ENCODE assay signal across 1 cellular context in the genomic region with DNA sequence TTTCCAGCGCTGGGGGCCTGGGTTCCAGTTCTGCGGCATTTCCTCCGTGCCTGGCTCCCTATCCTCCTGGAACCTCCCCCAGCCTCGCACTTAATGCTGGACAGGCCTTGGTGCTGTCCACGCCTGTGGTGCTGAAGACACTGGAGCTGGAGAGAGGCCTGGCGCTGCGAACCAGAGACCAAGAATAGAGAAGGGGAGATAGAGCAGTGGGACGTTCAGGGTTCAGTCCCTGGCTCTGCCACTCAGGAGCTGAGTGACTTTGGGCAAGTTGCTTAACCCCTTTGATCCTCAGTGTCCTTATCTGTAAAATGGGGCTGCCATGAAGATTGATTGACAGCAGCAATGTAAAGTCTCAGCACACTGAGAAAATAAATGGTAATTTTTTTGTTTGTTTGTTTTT.
TF ChIP-seq lines count a peak whose summit lies in the region.

No MANE protein-coding gene starts in this region.

TF ChIP-seq in HepG2, 621 proteins besides CTCF, POLR2A, EP300 and RAD21 (continued from another document and continues in another):
- TF ChIP-seq AGO2 (optimal IDR thresholded peaks at IDR 0.05; ENCODE audit: low read depth, low read length) (no peak), ZNF577 (CRISPR knock-in tag; IDR thresholded peaks at IDR 0.05; ENCODE audit: borderline replicate concordance, low read depth) (no peak), IKZF1 (IDR thresholded peaks at IDR 0.05) (no peak), RFX5 (IDR thresholded peaks at IDR 0.05; ENCODE audit: low read depth, low read length) (no peak), MXD4 (CRISPR knock-in tag; IDR thresholded peaks at IDR 0.05) (peak; percentile 70; the same call in 1 of the 2 replicates), TP53 (CRISPR knock-in tag; conservative IDR thresholded peaks at IDR 0.05) (peak; percentile 91), MIER3 (CRISPR knock-in tag; IDR thresholded peaks at IDR 0.05; ENCODE audit: borderline replicate concordance) (peak; percentile 85; the same call in 1 of the 2 replicates), ZNF205 (CRISPR knock-in tag; IDR thresholded peaks at IDR 0.05) (peak; percentile 93), PCBP1 (IDR thresholded peaks at IDR 0.05; ENCODE audit: borderline replicate concordance, low read depth, low read length) (no peak), POLR2AphosphoS5 (IDR thresholded peaks at IDR 0.05; ENCODE audit: low read depth, low read length) (no peak), STAT5B (CRISPR knock-in tag; IDR thresholded peaks at IDR 0.05) (peak; percentile 99), ZFP36L2 (CRISPR knock-in tag; IDR thresholded peaks at IDR 0.05) (peak; percentile 99), ZNF160 (CRISPR knock-in tag; IDR thresholded peaks at IDR 0.05) (peak; percentile 81; the same call in 1 of the 2 replicates), SETDB1 (CRISPR knock-in tag; IDR thresholded peaks at IDR 0.05; ENCODE audit: borderline replicate concordance) (no peak), ZNF3 (CRISPR knock-in tag; IDR thresholded peaks at IDR 0.05) (peak; percentile 88), ZNF883 (CRISPR knock-in tag; IDR thresholded peaks at IDR 0.05; ENCODE audit: not compliant biosample characterization) (peak; percentile 78), XRCC5 (optimal IDR thresholded peaks at IDR 0.05; ENCODE audit: low read length) (peak; percentile 48), KLF9 (CRISPR knock-in tag; IDR thresholded peaks at IDR 0.05; ENCODE audit: low read depth) (peak; percentile 91; the same call in 1 of the 2 replicates), ZNF251 (CRISPR knock-in tag; IDR thresholded peaks at IDR 0.05) (no peak), SMAD1 (CRISPR knock-in tag; IDR thresholded peaks at IDR 0.05; ENCODE audit: borderline replicate concordance, low read depth) (no peak), ATRX (CRISPR knock-in tag; IDR thresholded peaks at IDR 0.05; ENCODE audit: borderline replicate concordance) (no peak), RNF2 (conservative IDR thresholded peaks at IDR 0.05; ENCODE audit: low read depth) (no peak), CBX2 (IDR thresholded peaks at IDR 0.05; ENCODE audit: low read depth, low read length) (no peak), CBX2 (CRISPR knock-in tag; IDR thresholded peaks at IDR 0.05; ENCODE audit: low read depth) (no peak), MEIS1 (CRISPR knock-in tag; IDR thresholded peaks at IDR 0.05; ENCODE audit: borderline replicate concordance) (0 out of 2 replicates have a peak, but pooled peaks have one; percentile 61), GTF2F1 (IDR thresholded peaks at IDR 0.05; ENCODE audit: low read length) (no peak), SNAI1 (CRISPR knock-in tag; IDR thresholded peaks at IDR 0.05; ENCODE audit: borderline replicate concordance) (no peak), MBNL3 (CRISPR knock-in tag; conservative IDR thresholded peaks at IDR 0.05) (no peak), ZFP62 (CRISPR knock-in tag; IDR thresholded peaks at IDR 0.05) (no peak), ARNT (IDR thresholded peaks at IDR 0.05) (no peak), PTBP1 (IDR thresholded peaks at IDR 0.05; ENCODE audit: low read depth, low read length, poor library complexity, severe bottlenecking) (no peak), ZNF703 (CRISPR knock-in tag; IDR thresholded peaks at IDR 0.05; ENCODE audit: borderline replicate concordance) (no peak), PPARG (CRISPR knock-in tag; conservative IDR thresholded peaks at IDR 0.05) (peak; percentile 72), NRL (CRISPR knock-in tag; IDR thresholded peaks at IDR 0.05; ENCODE audit: borderline replicate concordance) (peak; percentile 74; the same call in 1 of the 2 replicates), DR1 (CRISPR knock-in tag; IDR thresholded peaks at IDR 0.05) (peak; percentile 32; the same call in 1 of the 2 replicates), SOX5 (CRISPR knock-in tag; IDR thresholded peaks at IDR 0.05; ENCODE audit: borderline replicate concordance) (peak; percentile 63; the same call in 1 of the 2 replicates), CENPT (CRISPR knock-in tag; IDR thresholded peaks at IDR 0.05; ENCODE audit: low read depth) (peak; percentile 88), ZNF446 (CRISPR knock-in tag; IDR thresholded peaks at IDR 0.05) (peak; percentile 76; the same call in 1 of the 2 replicates), ZNF34 (CRISPR knock-in tag; IDR thresholded peaks at IDR 0.05; ENCODE audit: borderline replicate concordance) (no peak), ZNF546 (CRISPR knock-in tag; conservative IDR thresholded peaks at IDR 0.05) (no peak)
- TF ChIP-seq, protein P1, sequence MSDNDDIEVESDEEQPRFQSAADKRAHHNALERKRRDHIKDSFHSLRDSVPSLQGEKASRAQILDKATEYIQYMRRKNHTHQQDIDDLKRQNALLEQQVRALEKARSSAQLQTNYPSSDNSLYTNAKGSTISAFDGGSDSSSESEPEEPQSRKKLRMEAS (IDR thresholded peaks at IDR 0.05): no peak
- TF ChIP-seq, protein P2, sequence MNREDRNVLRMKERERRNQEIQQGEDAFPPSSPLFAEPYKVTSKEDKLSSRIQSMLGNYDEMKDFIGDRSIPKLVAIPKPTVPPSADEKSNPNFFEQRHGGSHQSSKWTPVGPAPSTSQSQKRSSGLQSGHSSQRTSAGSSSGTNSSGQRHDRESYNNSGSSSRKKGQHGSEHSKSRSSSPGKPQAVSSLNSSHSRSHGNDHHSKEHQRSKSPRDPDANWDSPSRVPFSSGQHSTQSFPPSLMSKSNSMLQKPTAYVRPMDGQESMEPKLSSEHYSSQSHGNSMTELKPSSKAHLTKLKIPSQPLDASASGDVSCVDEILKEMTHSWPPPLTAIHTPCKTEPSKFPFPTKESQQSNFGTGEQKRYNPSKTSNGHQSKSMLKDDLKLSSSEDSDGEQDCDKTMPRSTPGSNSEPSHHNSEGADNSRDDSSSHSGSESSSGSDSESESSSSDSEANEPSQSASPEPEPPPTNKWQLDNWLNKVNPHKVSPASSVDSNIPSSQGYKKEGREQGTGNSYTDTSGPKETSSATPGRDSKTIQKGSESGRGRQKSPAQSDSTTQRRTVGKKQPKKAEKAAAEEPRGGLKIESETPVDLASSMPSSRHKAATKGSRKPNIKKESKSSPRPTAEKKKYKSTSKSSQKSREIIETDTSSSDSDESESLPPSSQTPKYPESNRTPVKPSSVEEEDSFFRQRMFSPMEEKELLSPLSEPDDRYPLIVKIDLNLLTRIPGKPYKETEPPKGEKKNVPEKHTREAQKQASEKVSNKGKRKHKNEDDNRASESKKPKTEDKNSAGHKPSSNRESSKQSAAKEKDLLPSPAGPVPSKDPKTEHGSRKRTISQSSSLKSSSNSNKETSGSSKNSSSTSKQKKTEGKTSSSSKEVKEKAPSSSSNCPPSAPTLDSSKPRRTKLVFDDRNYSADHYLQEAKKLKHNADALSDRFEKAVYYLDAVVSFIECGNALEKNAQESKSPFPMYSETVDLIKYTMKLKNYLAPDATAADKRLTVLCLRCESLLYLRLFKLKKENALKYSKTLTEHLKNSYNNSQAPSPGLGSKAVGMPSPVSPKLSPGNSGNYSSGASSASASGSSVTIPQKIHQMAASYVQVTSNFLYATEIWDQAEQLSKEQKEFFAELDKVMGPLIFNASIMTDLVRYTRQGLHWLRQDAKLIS (CRISPR knock-in tag; IDR thresholded peaks at IDR 0.05): no peak
- TF ChIP-seq, protein P3, sequence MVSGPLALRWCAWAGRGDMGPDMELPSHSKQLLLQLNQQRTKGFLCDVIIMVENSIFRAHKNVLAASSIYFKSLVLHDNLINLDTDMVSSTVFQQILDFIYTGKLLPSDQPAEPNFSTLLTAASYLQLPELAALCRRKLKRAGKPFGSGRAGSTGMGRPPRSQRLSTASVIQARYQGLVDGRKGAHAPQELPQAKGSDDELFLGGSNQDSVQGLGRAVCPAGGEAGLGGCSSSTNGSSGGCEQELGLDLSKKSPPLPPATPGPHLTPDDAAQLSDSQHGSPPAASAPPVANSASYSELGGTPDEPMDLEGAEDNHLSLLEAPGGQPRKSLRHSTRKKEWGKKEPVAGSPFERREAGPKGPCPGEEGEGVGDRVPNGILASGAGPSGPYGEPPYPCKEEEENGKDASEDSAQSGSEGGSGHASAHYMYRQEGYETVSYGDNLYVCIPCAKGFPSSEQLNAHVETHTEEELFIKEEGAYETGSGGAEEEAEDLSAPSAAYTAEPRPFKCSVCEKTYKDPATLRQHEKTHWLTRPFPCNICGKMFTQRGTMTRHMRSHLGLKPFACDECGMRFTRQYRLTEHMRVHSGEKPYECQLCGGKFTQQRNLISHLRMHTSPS (CRISPR knock-in tag; IDR thresholded peaks at IDR 0.05; ENCODE audit: low read depth): no peak
- TF ChIP-seq, protein P4, sequence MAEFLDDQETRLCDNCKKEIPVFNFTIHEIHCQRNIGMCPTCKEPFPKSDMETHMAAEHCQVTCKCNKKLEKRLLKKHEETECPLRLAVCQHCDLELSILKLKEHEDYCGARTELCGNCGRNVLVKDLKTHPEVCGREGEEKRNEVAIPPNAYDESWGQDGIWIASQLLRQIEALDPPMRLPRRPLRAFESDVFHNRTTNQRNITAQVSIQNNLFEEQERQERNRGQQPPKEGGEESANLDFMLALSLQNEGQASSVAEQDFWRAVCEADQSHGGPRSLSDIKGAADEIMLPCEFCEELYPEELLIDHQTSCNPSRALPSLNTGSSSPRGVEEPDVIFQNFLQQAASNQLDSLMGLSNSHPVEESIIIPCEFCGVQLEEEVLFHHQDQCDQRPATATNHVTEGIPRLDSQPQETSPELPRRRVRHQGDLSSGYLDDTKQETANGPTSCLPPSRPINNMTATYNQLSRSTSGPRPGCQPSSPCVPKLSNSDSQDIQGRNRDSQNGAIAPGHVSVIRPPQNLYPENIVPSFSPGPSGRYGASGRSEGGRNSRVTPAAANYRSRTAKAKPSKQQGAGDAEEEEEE (CRISPR knock-in tag; IDR thresholded peaks at IDR 0.05; ENCODE audit: borderline replicate concordance): no peak
- TF ChIP-seq, protein P5, sequence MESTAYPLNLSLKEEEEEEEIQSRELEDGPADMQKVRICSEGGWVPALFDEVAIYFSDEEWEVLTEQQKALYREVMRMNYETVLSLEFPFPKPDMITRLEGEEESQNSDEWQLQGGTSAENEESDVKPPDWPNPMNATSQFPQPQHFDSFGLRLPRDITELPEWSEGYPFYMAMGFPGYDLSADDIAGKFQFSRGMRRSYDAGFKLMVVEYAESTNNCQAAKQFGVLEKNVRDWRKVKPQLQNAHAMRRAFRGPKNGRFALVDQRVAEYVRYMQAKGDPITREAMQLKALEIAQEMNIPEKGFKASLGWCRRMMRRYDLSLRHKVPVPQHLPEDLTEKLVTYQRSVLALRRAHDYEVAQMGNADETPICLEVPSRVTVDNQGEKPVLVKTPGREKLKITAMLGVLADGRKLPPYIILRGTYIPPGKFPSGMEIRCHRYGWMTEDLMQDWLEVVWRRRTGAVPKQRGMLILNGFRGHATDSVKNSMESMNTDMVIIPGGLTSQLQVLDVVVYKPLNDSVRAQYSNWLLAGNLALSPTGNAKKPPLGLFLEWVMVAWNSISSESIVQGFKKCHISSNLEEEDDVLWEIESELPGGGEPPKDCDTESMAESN (CRISPR knock-in tag; conservative IDR thresholded peaks at IDR 0.05): peak; percentile 66; the same call in 1 of the 2 replicates
- TF ChIP-seq, protein P6, sequence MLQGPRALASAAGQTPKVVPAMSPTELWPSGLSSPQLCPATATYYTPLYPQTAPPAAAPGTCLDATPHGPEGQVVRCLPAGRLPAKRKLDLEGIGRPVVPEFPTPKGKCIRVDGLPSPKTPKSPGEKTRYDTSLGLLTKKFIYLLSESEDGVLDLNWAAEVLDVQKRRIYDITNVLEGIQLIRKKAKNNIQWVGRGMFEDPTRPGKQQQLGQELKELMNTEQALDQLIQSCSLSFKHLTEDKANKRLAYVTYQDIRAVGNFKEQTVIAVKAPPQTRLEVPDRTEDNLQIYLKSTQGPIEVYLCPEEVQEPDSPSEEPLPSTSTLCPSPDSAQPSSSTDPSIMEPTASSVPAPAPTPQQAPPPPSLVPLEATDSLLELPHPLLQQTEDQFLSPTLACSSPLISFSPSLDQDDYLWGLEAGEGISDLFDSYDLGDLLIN (CRISPR knock-in tag; IDR thresholded peaks at IDR 0.05; ENCODE audit: borderline replicate concordance): peak; percentile 95; the same call in 1 of the 2 replicates
- TF ChIP-seq, protein P7, sequence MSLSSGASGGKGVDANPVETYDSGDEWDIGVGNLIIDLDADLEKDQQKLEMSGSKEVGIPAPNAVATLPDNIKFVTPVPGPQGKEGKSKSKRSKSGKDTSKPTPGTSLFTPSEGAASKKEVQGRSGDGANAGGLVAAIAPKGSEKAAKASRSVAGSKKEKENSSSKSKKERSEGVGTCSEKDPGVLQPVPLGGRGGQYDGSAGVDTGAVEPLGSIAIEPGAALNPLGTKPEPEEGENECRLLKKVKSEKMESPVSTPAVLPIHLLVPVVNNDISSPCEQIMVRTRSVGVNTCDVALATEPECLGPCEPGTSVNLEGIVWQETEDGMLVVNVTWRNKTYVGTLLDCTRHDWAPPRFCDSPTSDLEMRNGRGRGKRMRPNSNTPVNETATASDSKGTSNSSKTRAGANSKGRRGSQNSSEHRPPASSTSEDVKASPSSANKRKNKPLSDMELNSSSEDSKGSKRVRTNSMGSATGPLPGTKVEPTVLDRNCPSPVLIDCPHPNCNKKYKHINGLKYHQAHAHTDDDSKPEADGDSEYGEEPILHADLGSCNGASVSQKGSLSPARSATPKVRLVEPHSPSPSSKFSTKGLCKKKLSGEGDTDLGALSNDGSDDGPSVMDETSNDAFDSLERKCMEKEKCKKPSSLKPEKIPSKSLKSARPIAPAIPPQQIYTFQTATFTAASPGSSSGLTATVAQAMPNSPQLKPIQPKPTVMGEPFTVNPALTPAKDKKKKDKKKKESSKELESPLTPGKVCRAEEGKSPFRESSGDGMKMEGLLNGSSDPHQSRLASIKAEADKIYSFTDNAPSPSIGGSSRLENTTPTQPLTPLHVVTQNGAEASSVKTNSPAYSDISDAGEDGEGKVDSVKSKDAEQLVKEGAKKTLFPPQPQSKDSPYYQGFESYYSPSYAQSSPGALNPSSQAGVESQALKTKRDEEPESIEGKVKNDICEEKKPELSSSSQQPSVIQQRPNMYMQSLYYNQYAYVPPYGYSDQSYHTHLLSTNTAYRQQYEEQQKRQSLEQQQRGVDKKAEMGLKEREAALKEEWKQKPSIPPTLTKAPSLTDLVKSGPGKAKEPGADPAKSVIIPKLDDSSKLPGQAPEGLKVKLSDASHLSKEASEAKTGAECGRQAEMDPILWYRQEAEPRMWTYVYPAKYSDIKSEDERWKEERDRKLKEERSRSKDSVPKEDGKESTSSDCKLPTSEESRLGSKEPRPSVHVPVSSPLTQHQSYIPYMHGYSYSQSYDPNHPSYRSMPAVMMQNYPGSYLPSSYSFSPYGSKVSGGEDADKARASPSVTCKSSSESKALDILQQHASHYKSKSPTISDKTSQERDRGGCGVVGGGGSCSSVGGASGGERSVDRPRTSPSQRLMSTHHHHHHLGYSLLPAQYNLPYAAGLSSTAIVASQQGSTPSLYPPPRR (CRISPR knock-in tag; IDR thresholded peaks at IDR 0.05; ENCODE audit: borderline replicate concordance): no peak
- TF ChIP-seq, protein P8, sequence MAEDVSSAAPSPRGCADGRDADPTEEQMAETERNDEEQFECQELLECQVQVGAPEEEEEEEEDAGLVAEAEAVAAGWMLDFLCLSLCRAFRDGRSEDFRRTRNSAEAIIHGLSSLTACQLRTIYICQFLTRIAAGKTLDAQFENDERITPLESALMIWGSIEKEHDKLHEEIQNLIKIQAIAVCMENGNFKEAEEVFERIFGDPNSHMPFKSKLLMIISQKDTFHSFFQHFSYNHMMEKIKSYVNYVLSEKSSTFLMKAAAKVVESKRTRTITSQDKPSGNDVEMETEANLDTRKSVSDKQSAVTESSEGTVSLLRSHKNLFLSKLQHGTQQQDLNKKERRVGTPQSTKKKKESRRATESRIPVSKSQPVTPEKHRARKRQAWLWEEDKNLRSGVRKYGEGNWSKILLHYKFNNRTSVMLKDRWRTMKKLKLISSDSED (CRISPR knock-in tag; IDR thresholded peaks at IDR 0.05): peak; percentile 94; the same call in 1 of the 2 replicates
- TF ChIP-seq, protein P9, sequence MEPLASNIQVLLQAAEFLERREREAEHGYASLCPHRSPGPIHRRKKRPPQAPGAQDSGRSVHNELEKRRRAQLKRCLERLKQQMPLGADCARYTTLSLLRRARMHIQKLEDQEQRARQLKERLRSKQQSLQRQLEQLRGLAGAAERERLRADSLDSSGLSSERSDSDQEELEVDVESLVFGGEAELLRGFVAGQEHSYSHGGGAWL (CRISPR knock-in tag; IDR thresholded peaks at IDR 0.05): peak; percentile 97
